Comparison of ENCODE assay signal across 8 cellular contexts in genomic region chr18:80108739-80109675, GRCh38. TPM values are rescaled to one million over a fixed set of nuclear protein-coding genes. Genes with fewer than 3 reads are reported as not detected.
DNase-seq lines count a peak whose midpoint lies in the region; ATAC-seq and TF ChIP-seq lines count a peak whose summit lies in the region.

ADNP2 (plus strand) TSS chr18:80109262; CDS start chr18:80117543, 8,281 bp downstream.

- POLR2A ChIA-PET in T-cell (lab: Charles Lee): interaction anchor here (0.5 to 1.7 kb wide), 3 partner anchors 13 to 76 kb away, joined by 3 to 13 read pairs (median 3); no protein-coding TSS in a partner anchor

- intact Hi-C loops in adrenal gland (cut with DNase I): loop anchor here in 1 of 2 donors (5.0 kb wide), 1 partner anchor 72 kb away; no protein-coding TSS in a partner anchor
- intact Hi-C loops in left ventricle myocardium inferior (cut with micrococcal nuclease): no loop called here

- H3K36me3 ChIP-seq in adrenal gland (replicated peaks in 1 of 2): no peaks in the 10 kb centered on the region
- no peaks in the 10 kb centered on the region for H3K36me3 ChIP-seq in left ventricle myocardium inferior

- peaks cover 20 to 37% of the 10 kb centered on the region in 2 donors for H3K4me1 ChIP-seq in adrenal gland (replicated peaks in 1 of 2)
- peaks cover 34% of the 10 kb centered on the region for H3K4me1 ChIP-seq in left ventricle myocardium inferior

- TF ChIP-seq CTCF in GM12865 (IDR thresholded peaks at IDR 0.05; ENCODE audit: insufficient read depth, low read depth, low read length, missing control alignments) (no peak), adrenal gland (IDR thresholded peaks at IDR 0.05) (no peak), left ventricle myocardium inferior (IDR thresholded peaks at IDR 0.05; ENCODE audit: borderline replicate concordance) (no peak), progenitor cell of endocrine pancreas (IDR thresholded peaks at IDR 0.05; ENCODE audit: unreplicated experiment) (no peak)

- ATAC-seq in HG02678 (IDR thresholded peaks at IDR 0.05; ENCODE audit: unreplicated experiment) (peak; percentile 56), T-cell (replicated peaks in 1 of 4) (peak; percentile 73 to 84 (median 80))

- TF ChIP-seq POLR2A in adrenal gland (IDR thresholded peaks at IDR 0.05): peak; percentile 44 to 49

- H3K27me3 ChIP-seq in adrenal gland (no peaks in the 10 kb centered on the region), left ventricle myocardium inferior (ENCODE audit: low read depth) (no peaks in the 10 kb centered on the region)

- peaks cover 43 to 47% (median 47%) of the 10 kb centered on the region in 3 donors for H3K4me1 Mint-ChIP-seq in T-cell
- H3K4me1 Mint-ChIP-seq in progenitor cell of endocrine pancreas (ENCODE audit: low read depth): peaks cover 30% of the 10 kb centered on the region

- peak within 1 kb of the TSS in 4 of 5 donors; percentile 69 to 99 (median 92) for H3K27ac ChIP-seq in adrenal gland
- peak within 1 kb of the TSS; percentile 90 for H3K27ac ChIP-seq in left ventricle myocardium inferior (replicated peaks)

- H3K27me3 Mint-ChIP-seq in T-cell (no peaks in the 10 kb centered on the region), progenitor cell of endocrine pancreas (no peaks in the 10 kb centered on the region)

- H3K9me3 Mint-ChIP-seq in T-cell (no peaks in the 10 kb centered on the region), progenitor cell of endocrine pancreas (ENCODE audit: low read depth) (no peaks in the 10 kb centered on the region)

- 2 to 33% (median 5%) methylated on average over 3 to 75 of the region's 76 CpGs for WGBS in adrenal gland, 4 donors

- peaks cover 6% of the 10 kb centered on the region for H3K36me3 Mint-ChIP-seq in T-cell
- no peaks in the 10 kb centered on the region for H3K36me3 Mint-ChIP-seq in progenitor cell of endocrine pancreas (ENCODE audit: insufficient read depth)

- CTCF ChIA-PET in T-cell (lab: Charles Lee): no interaction called here

- peak within 1 kb of the TSS; percentile 77 to 88 for H3K27ac Mint-ChIP-seq in T-cell
- peak within 1 kb of the TSS; percentile 91 for H3K27ac Mint-ChIP-seq in progenitor cell of endocrine pancreas

- DNase-seq in GM12865 (ENCODE audit: low read depth): peak; percentile 91
- DNase-seq in NCI-H128 (lab: John Stamatoyannopoulos, UW; ENCODE audit: unreplicated experiment): peak; percentile 40
- peak; percentile 56 to 92 (median 82) for DNase-seq in T-cell
- peak; percentile 82 to 96 (median 91) for DNase-seq in adrenal gland
- peak; percentile 75 for DNase-seq in left ventricle myocardium inferior
- peak; percentile 54 for DNase-seq in progenitor cell of endocrine pancreas (ENCODE audit: low spot score, unreplicated experiment)
- DNase-seq in ureter (ENCODE audit: low spot score): peak; percentile 90

- H3K4me3 ChIP-seq in GM12865 (ENCODE audit: low read depth, low read length): peak within 1 kb of the TSS; percentile 95
- peak within 1 kb of the TSS in 3 of 4 donors; percentile 34 to 97 (median 58) for H3K4me3 ChIP-seq in adrenal gland
- H3K4me3 ChIP-seq in left ventricle myocardium inferior: peak within 1 kb of the TSS; percentile 80

- H3K4me3 Mint-ChIP-seq in T-cell (peak within 1 kb of the TSS; percentile 66 to 81 (median 80)), progenitor cell of endocrine pancreas (ENCODE audit: low read depth) (peak within 1 kb of the TSS; percentile 82)

- H3K9me3 ChIP-seq in adrenal gland (replicated peaks in 1 of 3): no peaks in the 10 kb centered on the region
- H3K9me3 ChIP-seq in left ventricle myocardium inferior (replicated peaks): peaks cover 4% of the 10 kb centered on the region

RNA-seq across cellular contexts. Expression of gene ADNP2, which starts in this region (rescaled TPM):
- total RNA-seq in T-cell (10 to 100 TPM; 17.0 to 36.3 (median 18.1) TPM), adrenal gland (10 to 100 TPM in 5 of 8 donors, 1 to 10 TPM in 3; 8.1 to 18.3 (median 14.0) TPM), left ventricle myocardium inferior (7.5 TPM), progenitor cell of endocrine pancreas (31.8 and 33.4 TPM in 2 replicates), ureter (28.0 TPM)
- polyA plus RNA-seq in adrenal gland: 10 to 100 TPM in 1 of 3 donors, 1 to 10 TPM in 2; 4.7 to 10.5 (median 5.2) TPM

Comparison
In these comparisons a context has a peak if more than half of its experiments do, and no peak if none do; other contexts are left out.
1. Peak in every context shown above with its lines: DNase-seq, ATAC-seq, H3K4me3 ChIP-seq and H3K27ac ChIP-seq.
2. DNase-seq: peak in every context shown above with its lines; median percentile 91 in GM12865; 91 in adrenal gland; 90 in ureter; 82 in T-cell; 75 in left ventricle myocardium inferior; 54 in progenitor cell of endocrine pancreas; 40 in NCI-H128.